18 cellular contexts compared by ENCODE assay signal in genomic region chr13:37225414-37226047, GRCh38.
DNase-seq lines count a peak whose midpoint lies in the region; ATAC-seq and TF ChIP-seq lines count a peak whose summit lies in the region.
"Had no signal": no experiment of that assay in that cellular context is flagged by ENCODE, and none has a peak within 500 bp of the region (broad histone marks: within the 10 kb centered on the region; RNA-seq: fewer than 3 reads in every experiment).

No MANE protein-coding gene starts in this region.

- H3K9me3 Mint-ChIP-seq in activated T-helper 2 cell treated with anti-CD3 and anti-CD28 coated beads, Interferon-gamma antibody, Interleukin-2, Interleukin-4, amounts not matched to agents 10 μg/mL and 5 μg/mL and 100 μg/mL, durations not matched to agents 14 hours and 24 hours and 36 hours = peaks cover 31% of the 10 kb centered on the region
- H3K9me3 Mint-ChIP-seq in immature natural killer cell = peaks cover 15 to 48% (median 26%) of the 10 kb centered on the region in 6 donors

- intact Hi-C loops in Right ventricle myocardium superior (cut with DNase I) (no loop called here), cardiac septum (cut with DNase I) (no loop called here)
- intact Hi-C loops in activated T-helper 2 cell treated with anti-CD3 and anti-CD28 coated beads, Interferon-gamma antibody, Interleukin-2, Interleukin-4, amounts not matched to agents 10 μg/mL and 5 μg/mL and 100 μg/mL, durations not matched to agents 14 hours and 24 hours and 36 hours (cut with micrococcal nuclease) = no loop called here

- no peaks in the 10 kb centered on the region for H3K4me1 Mint-ChIP-seq in activated T-helper 2 cell treated with anti-CD3 and anti-CD28 coated beads, Interferon-gamma antibody, Interleukin-2, Interleukin-4, amounts not matched to agents 10 μg/mL and 5 μg/mL and 100 μg/mL, durations not matched to agents 14 hours and 24 hours and 36 hours (ENCODE audit: low read depth)
- H3K4me1 Mint-ChIP-seq in immature natural killer cell = no peaks in the 10 kb centered on the region
- H3K4me1 Mint-ChIP-seq: activated naive CD8-positive, alpha-beta T cell treated with anti-CD3 and anti-CD28 coated beads, Interleukin-2, amount 50 U/mL, for 24 hours; naive thymus-derived CD4-positive, alpha-beta T cell had no signal

- TF ChIP-seq CTCF in choroid plexus epithelial cell (conservative IDR thresholded peaks at IDR 0.05; ENCODE audit: low read depth, low read length) = no peak

- H3K27me3 Mint-ChIP-seq in activated T-helper 2 cell treated with anti-CD3 and anti-CD28 coated beads, Interferon-gamma antibody, Interleukin-2, Interleukin-4, amounts not matched to agents 10 μg/mL and 5 μg/mL and 100 μg/mL, durations not matched to agents 14 hours and 24 hours and 36 hours (ENCODE audit: low read depth) = no peaks in the 10 kb centered on the region
- no peaks in the 10 kb centered on the region for H3K27me3 Mint-ChIP-seq in immature natural killer cell (ENCODE audit: low read depth in 3 of 3)
- H3K27me3 Mint-ChIP-seq: activated naive CD8-positive, alpha-beta T cell treated with anti-CD3 and anti-CD28 coated beads, Interleukin-2, amount 50 U/mL, for 24 hours; naive thymus-derived CD4-positive, alpha-beta T cell had no signal

- no peak overlapping the region for H3K4me3 Mint-ChIP-seq in activated T-helper 2 cell treated with anti-CD3 and anti-CD28 coated beads, Interferon-gamma antibody, Interleukin-2, Interleukin-4, amounts not matched to agents 10 μg/mL and 5 μg/mL and 100 μg/mL, durations not matched to agents 14 hours and 24 hours and 36 hours (ENCODE audit: low read depth)
- H3K4me3 Mint-ChIP-seq in immature natural killer cell = no peak overlapping the region
- H3K4me3 Mint-ChIP-seq: activated naive CD8-positive, alpha-beta T cell treated with anti-CD3 and anti-CD28 coated beads, Interleukin-2, amount 50 U/mL, for 24 hours; naive thymus-derived CD4-positive, alpha-beta T cell had no signal

- no peak overlapping the region for H3K27ac Mint-ChIP-seq in activated T-helper 2 cell treated with anti-CD3 and anti-CD28 coated beads, Interferon-gamma antibody, Interleukin-2, Interleukin-4, amounts not matched to agents 10 μg/mL and 5 μg/mL and 100 μg/mL, durations not matched to agents 14 hours and 24 hours and 36 hours
- H3K27ac Mint-ChIP-seq in immature natural killer cell = no peak overlapping the region
- H3K27ac Mint-ChIP-seq: activated naive CD8-positive, alpha-beta T cell treated with anti-CD3 and anti-CD28 coated beads, Interleukin-2, amount 50 U/mL, for 24 hours; naive thymus-derived CD4-positive, alpha-beta T cell had no signal

- ATAC-seq in Right ventricle myocardium superior (ENCODE audit: poor library complexity) (peak; percentile 64), HG03039 (IDR thresholded peaks at IDR 0.05; ENCODE audit: unreplicated experiment) (no peak)
- ATAC-seq: activated naive CD8-positive, alpha-beta T cell treated with anti-CD3 and anti-CD28 coated beads, Interleukin-2, amount 50 U/mL, for 24 hours; gastrocnemius medialis; naive thymus-derived CD4-positive, alpha-beta T cell had no signal

- no peak overlapping the region for H3K4me3 ChIP-seq in choroid plexus epithelial cell (ENCODE audit: low read depth, low read length)
- H3K4me3 ChIP-seq: dorsolateral prefrontal cortex, gastrocnemius medialis, HAP-1, upper lobe of left lung had no signal

- H3K36me3 Mint-ChIP-seq in activated T-helper 2 cell treated with anti-CD3 and anti-CD28 coated beads, Interferon-gamma antibody, Interleukin-2, Interleukin-4, amounts not matched to agents 10 μg/mL and 5 μg/mL and 100 μg/mL, durations not matched to agents 14 hours and 24 hours and 36 hours (ENCODE audit: low read depth) = no peaks in the 10 kb centered on the region
- H3K36me3 Mint-ChIP-seq in immature natural killer cell = no peaks in the 10 kb centered on the region
- H3K36me3 Mint-ChIP-seq: naive thymus-derived CD4-positive, alpha-beta T cell had no signal

- no peak for DNase-seq in Right ventricle myocardium superior
- no peak for DNase-seq in cardiac septum (ENCODE audit: low spot score)
- peak; percentile 54 for DNase-seq in choroid plexus epithelial cell (ENCODE audit: low read depth)
- DNase-seq in iris pigment epithelial cell (ENCODE audit: low read depth) = peak; percentile 54
- DNase-seq in activated T-helper 2 cell treated with anti-CD3 and anti-CD28 coated beads, Interferon-gamma antibody, Interleukin-2, Interleukin-4, amounts not matched to agents 10 μg/mL and 5 μg/mL and 100 μg/mL, durations not matched to agents 14 hours and 24 hours and 36 hours (ENCODE audit: low spot score) = no peak
- DNase-seq in effector CD8-positive, alpha-beta T cell (lab: John Stamatoyannopoulos, UW) = no peak
- DNase-seq in immature natural killer cell = no peak
- DNase-seq: activated CD4-positive, alpha-beta T cell treated with anti-CD3 and anti-CD28 coated beads, Interleukin-2, amount 50 U/mL, for 48 hours; activated naive CD8-positive, alpha-beta T cell treated with anti-CD3 and anti-CD28 coated beads, Interleukin-2, amount 50 U/mL, for 24 hours; activated T-cell treated with anti-CD3 and anti-CD28 coated beads, Interleukin-2, amount 50 U/mL, for 48 hours; dorsolateral prefrontal cortex; gastrocnemius medialis; naive thymus-derived CD4-positive, alpha-beta T cell; NCI-H1105 treated with DMSO at 0.1 percent for 48 hours; stimulated activated CD4-positive, alpha-beta T cell treated with anti-CD3 and anti-CD28 coated beads, Interleukin-4, amount 100 ng/mL, for 1 hour; upper lobe of left lung had no signal

Comparison
In these comparisons a context has a peak if more than half of its experiments do, and no peak if none do; other contexts are left out.
1. DNase-seq: peak in choroid plexus epithelial cell (single experiment) and iris pigment epithelial cell (single experiment); none in Right ventricle myocardium superior (single experiment), cardiac septum (single experiment), activated T-helper 2 cell treated with anti-CD3 and anti-CD28 coated beads, Interferon-gamma antibody, Interleukin-2, Interleukin-4, amounts not matched to agents 10 μg/mL and 5 μg/mL and 100 μg/mL, durations not matched to agents 14 hours and 24 hours and 36 hours (single experiment), effector CD8-positive, alpha-beta T cell (single experiment) and immature natural killer cell (0 of 3).